ENCODE assay signal across 16 cellular contexts in the genomic region with DNA sequence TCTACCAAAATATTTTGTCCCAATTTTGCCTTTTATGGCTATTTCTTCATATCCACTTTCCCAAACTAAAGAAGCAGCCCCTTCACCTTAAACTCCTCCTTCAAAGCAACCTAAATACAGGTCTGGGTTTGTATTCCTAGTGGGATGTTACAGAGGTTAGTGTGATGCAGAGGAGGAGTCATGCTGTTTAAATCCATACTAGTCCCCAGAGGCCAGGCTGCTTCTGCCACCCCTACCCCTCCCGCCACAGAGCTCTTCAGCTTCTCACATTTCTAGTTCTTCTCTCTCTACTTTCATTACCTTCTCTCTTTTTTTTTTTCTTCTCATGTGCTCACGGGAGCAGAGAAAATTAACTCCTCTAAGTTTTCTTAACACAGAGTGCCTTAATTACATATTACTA. TPM values are rescaled to one million over a fixed set of nuclear protein-coding genes. Genes with fewer than 3 reads are reported as not detected.
DNase-seq lines count a peak whose midpoint lies in the region; ATAC-seq and TF ChIP-seq lines count a peak whose summit lies in the region.
"Had no signal": no experiment of that assay in that cellular context is flagged by ENCODE, and none has a peak within 500 bp of the region (broad histone marks: within the 10 kb centered on the region; RNA-seq: fewer than 3 reads in every experiment).

No MANE protein-coding gene starts in this region.

- peaks cover 43% of the 10 kb centered on the region for H3K4me1 Mint-ChIP-seq in activated naive CD4-positive, alpha-beta T cell treated with anti-CD3 and anti-CD28 coated beads, Interleukin-2, amount 10 ng/mL, durations not matched to agents 7 days and 5 days
- peaks cover 44% of the 10 kb centered on the region for H3K4me1 Mint-ChIP-seq in activated naive CD8-positive, alpha-beta T cell treated with anti-CD3 and anti-CD28 coated beads for 36 hours

- no peaks in the 10 kb centered on the region for H3K27me3 ChIP-seq in uterus
- H3K27me3 ChIP-seq: colonic mucosa had no signal

- no peak overlapping the region for H3K4me3 ChIP-seq in uterus
- H3K4me3 ChIP-seq: colonic mucosa, mucosa of descending colon had no signal

- no peak for TF ChIP-seq POLR2A in uterus (IDR thresholded peaks at IDR 0.05)

- H3K4me1 ChIP-seq in uterus, result no peaks in the 10 kb centered on the region
- H3K4me1 ChIP-seq: colonic mucosa had no signal

- H3K9me3 ChIP-seq in uterus, result no peaks in the 10 kb centered on the region
- H3K9me3 ChIP-seq: colonic mucosa, mucosa of descending colon had no signal

- no peak overlapping the region for H3K4me3 Mint-ChIP-seq in activated naive CD4-positive, alpha-beta T cell treated with anti-CD3 and anti-CD28 coated beads, Interleukin-2, amount 10 ng/mL, durations not matched to agents 7 days and 5 days
- H3K4me3 Mint-ChIP-seq in activated naive CD8-positive, alpha-beta T cell treated with anti-CD3 and anti-CD28 coated beads for 36 hours, result no peak overlapping the region

- H3K27me3 Mint-ChIP-seq in activated naive CD4-positive, alpha-beta T cell treated with anti-CD3 and anti-CD28 coated beads, Interleukin-2, amount 10 ng/mL, durations not matched to agents 7 days and 5 days, result no peaks in the 10 kb centered on the region
- H3K27me3 Mint-ChIP-seq in activated naive CD8-positive, alpha-beta T cell treated with anti-CD3 and anti-CD28 coated beads for 36 hours, result no peaks in the 10 kb centered on the region

- DNase-seq in activated naive CD4-positive, alpha-beta T cell treated with anti-CD3 and anti-CD28 coated beads, Interleukin-2, amount 50 U/mL, for 72 hours (ENCODE audit: low spot score in 2 of 2), result no peak
- no peak for DNase-seq in activated naive CD4-positive, alpha-beta T cell treated with anti-CD3 and anti-CD28 coated beads, Interleukin-2, amount 10 ng/mL, durations not matched to agents 7 days and 5 days
- no peak for DNase-seq in activated naive CD8-positive, alpha-beta T cell treated with anti-CD3 and anti-CD28 coated beads for 36 hours
- no peak for DNase-seq in GM19240 (ENCODE audit: insufficient read length, low spot score)
- no peak for DNase-seq in HPDE6-E6E7 (ENCODE audit: extremely low spot score)
- DNase-seq in uterus, result no peak
- DNase-seq: anterior cingulate cortex, colonic mucosa, EL, mucosa of descending colon, NCI-H187 treated with DMSO at 0.1 percent for 48 hours, SHP77 treated with DMSO at 0.1 percent for 48 hours had no signal

- no peaks in the 10 kb centered on the region for H3K36me3 ChIP-seq in uterus
- H3K36me3 ChIP-seq: colonic mucosa had no signal

- no peak overlapping the region for H3K27ac ChIP-seq in uterus
- H3K27ac ChIP-seq: colonic mucosa had no signal

- H3K36me3 Mint-ChIP-seq in activated naive CD4-positive, alpha-beta T cell treated with anti-CD3 and anti-CD28 coated beads, Interleukin-2, amount 50 U/mL, for 72 hours, result no peaks in the 10 kb centered on the region
- H3K36me3 Mint-ChIP-seq in activated naive CD4-positive, alpha-beta T cell treated with anti-CD3 and anti-CD28 coated beads, Interleukin-2, amount 10 ng/mL, durations not matched to agents 7 days and 5 days, result no peaks in the 10 kb centered on the region
- H3K36me3 Mint-ChIP-seq in activated naive CD8-positive, alpha-beta T cell treated with anti-CD3 and anti-CD28 coated beads for 36 hours, result peaks cover 2% of the 10 kb centered on the region

- intact Hi-C loops in uterus (cut with DNase I; ENCODE audit: low total_unique reads), result no loop called here

- peak overlapping the region; percentile 74 to 84 for H3K27ac Mint-ChIP-seq in activated naive CD4-positive, alpha-beta T cell treated with anti-CD3 and anti-CD28 coated beads, Interleukin-2, amount 50 U/mL, for 72 hours
- no peak overlapping the region for H3K27ac Mint-ChIP-seq in activated naive CD4-positive, alpha-beta T cell treated with anti-CD3 and anti-CD28 coated beads, Interleukin-2, amount 10 ng/mL, durations not matched to agents 7 days and 5 days
- H3K27ac Mint-ChIP-seq in activated naive CD8-positive, alpha-beta T cell treated with anti-CD3 and anti-CD28 coated beads for 36 hours, result peak overlapping the region; percentile 87

- no peak for TF ChIP-seq CTCF in uterus (IDR thresholded peaks at IDR 0.05)

- CTCF ChIA-PET in activated naive CD4-positive, alpha-beta T cell treated with anti-CD3 and anti-CD28 coated beads, Interleukin-2, amount 10 ng/mL, durations not matched to agents 7 days and 5 days (lab: Charles Lee), result interaction anchor here (0.8 to 3.5 kb wide), 7 partner anchors 9 to 96 kb away, joined by 3 to 15 read pairs (median 3); a partner anchor contains a TSS

- H3K9me3 Mint-ChIP-seq in activated naive CD4-positive, alpha-beta T cell treated with anti-CD3 and anti-CD28 coated beads, Interleukin-2, amount 50 U/mL, for 72 hours, result no peaks in the 10 kb centered on the region
- no peaks in the 10 kb centered on the region for H3K9me3 Mint-ChIP-seq in activated naive CD4-positive, alpha-beta T cell treated with anti-CD3 and anti-CD28 coated beads, Interleukin-2, amount 10 ng/mL, durations not matched to agents 7 days and 5 days
- H3K9me3 Mint-ChIP-seq in activated naive CD8-positive, alpha-beta T cell treated with anti-CD3 and anti-CD28 coated beads for 36 hours, result peaks cover 4% of the 10 kb centered on the region

- ATAC-seq in activated naive CD4-positive, alpha-beta T cell treated with anti-CD3 and anti-CD28 coated beads, Interleukin-2, amount 50 U/mL, for 72 hours, result no peak
- peak; percentile 36 for ATAC-seq in HG02798 (IDR thresholded peaks at IDR 0.05; ENCODE audit: poor library complexity, unreplicated experiment)
- ATAC-seq: mucosa of descending colon had no signal

RNA-seq across cellular contexts. Expression of a gene that starts 29.3 kb away (rescaled TPM):
- total RNA-seq in activated naive CD4-positive, alpha-beta T cell treated with anti-CD3 and anti-CD28 coated beads, Interleukin-2, amount 50 U/mL, for 72 hours, result 100 to 1,000 TPM; 317 to 341 TPM
- 100 to 1,000 TPM; 110 to 111 TPM for total RNA-seq in activated naive CD8-positive, alpha-beta T cell treated with anti-CD3 and anti-CD28 coated beads for 36 hours
- total RNA-seq in uterus, result 1 to 10 TPM in 1 of 4 donors, under 1 TPM in 2, not detected in 1; 0.29 to 2.6 (median 0.70) TPM
- total RNA-seq: epithelial cell of proximal tubule, kidney epithelial cell had no signal

RNA-seq across cellular contexts. Expression of a gene that starts 51.8 kb away (rescaled TPM):
- total RNA-seq in activated naive CD4-positive, alpha-beta T cell treated with anti-CD3 and anti-CD28 coated beads, Interleukin-2, amount 50 U/mL, for 72 hours, result not detected
- not detected for total RNA-seq in activated naive CD8-positive, alpha-beta T cell treated with anti-CD3 and anti-CD28 coated beads for 36 hours
- 1 to 10 TPM in 2 of 4 donors, under 1 TPM in 2; under 0.01 to 7.9 (median 3.2) TPM for total RNA-seq in uterus
- total RNA-seq: epithelial cell of proximal tubule, kidney epithelial cell, M059J had no signal

RNA-seq across cellular contexts. Expression of a gene that starts 52.2 kb away (rescaled TPM):
- 1 to 10 TPM; 1.5 to 2.0 TPM for total RNA-seq in activated naive CD4-positive, alpha-beta T cell treated with anti-CD3 and anti-CD28 coated beads, Interleukin-2, amount 50 U/mL, for 72 hours
- total RNA-seq in activated naive CD8-positive, alpha-beta T cell treated with anti-CD3 and anti-CD28 coated beads for 36 hours, result 1 to 10 TPM in 1 of 2 experiments, under 1 TPM in 1; 0.42 to 1.1 TPM
- 10 to 100 TPM in 3 of 4 donors, 1 to 10 TPM in 1; 6.8 to 32.3 (median 27.4) TPM for total RNA-seq in uterus
- total RNA-seq: epithelial cell of proximal tubule, kidney epithelial cell, M059J had no signal

Comparison
In these comparisons a context has a peak if more than half of its experiments do, and no peak if none do; other contexts are left out.
1. RNA of a gene that starts 29.3 kb away (total RNA-seq): 317 to 341 TPM in activated naive CD4-positive, alpha-beta T cell treated with anti-CD3 and anti-CD28 coated beads, Interleukin-2, amount 50 U/mL, for 72 hours and 110 to 111 TPM in activated naive CD8-positive, alpha-beta T cell treated with anti-CD3 and anti-CD28 coated beads for 36 hours; 0.29 to 2.6 TPM in uterus; every median in the first group is over 10 times any median in the second.